19 cellular contexts compared by ENCODE assay signal in the genomic region with DNA sequence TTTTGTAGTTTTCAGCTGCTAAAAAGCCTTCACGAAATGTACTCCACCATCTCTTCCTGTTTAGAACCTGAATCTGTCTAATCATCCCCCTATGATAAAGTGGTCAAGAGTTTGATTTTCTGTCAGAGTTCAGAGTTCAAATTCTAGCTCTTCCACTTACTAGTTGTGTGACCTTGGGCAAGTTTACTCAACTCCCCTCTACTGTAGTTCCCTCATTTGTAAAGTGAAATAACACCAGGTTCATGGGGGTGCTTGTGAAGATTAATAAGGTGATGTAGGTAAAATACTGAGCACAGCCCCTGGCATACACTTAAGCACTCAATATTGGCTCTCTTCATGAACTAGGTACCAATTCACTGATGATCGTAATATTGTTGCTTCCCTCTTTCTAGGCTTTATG.
"Had no signal": no experiment of that assay in that cellular context is flagged by ENCODE, and none has a peak within 500 bp of the region (broad histone marks: within the 10 kb centered on the region; RNA-seq: fewer than 3 reads in every experiment).

No MANE protein-coding gene starts in this region.

- H3K9me3 Mint-ChIP-seq: activated T-helper 2 cell treated with anti-CD3 and anti-CD28 coated beads, Interferon-gamma antibody, Interleukin-2, Interleukin-4, amounts not matched to agents 10 μg/mL and 5 μg/mL and 100 μg/mL, durations not matched to agents 14 hours and 24 hours and 36 hours; central memory CD8-positive, alpha-beta T cell; effector memory CD8-positive, alpha-beta T cell; nephron; T-helper 2 cell treated with Interferon-gamma antibody and Interleukin-4, amounts not matched to agents 5 μg/mL and 100 μg/mL, for 36 hours had no signal

- H3K36me3 ChIP-seq: pancreas had no signal

- H3K27me3 ChIP-seq: left lung, pancreas, upper lobe of right lung had no signal

- H3K4me3 ChIP-seq: lung, pancreas, upper lobe of right lung had no signal

- H3K9me3 ChIP-seq: left lung, pancreas, upper lobe of right lung had no signal

- H3K27ac Mint-ChIP-seq: activated T-helper 2 cell treated with anti-CD3 and anti-CD28 coated beads, Interferon-gamma antibody, Interleukin-2, Interleukin-4, amounts not matched to agents 10 μg/mL and 5 μg/mL and 100 μg/mL, durations not matched to agents 14 hours and 24 hours and 36 hours; nephron; T-helper 2 cell treated with Interferon-gamma antibody and Interleukin-4, amounts not matched to agents 5 μg/mL and 100 μg/mL, for 36 hours had no signal

- ATAC-seq: effector memory CD8-positive, alpha-beta T cell; esophagus mucosa; left lung; stimulated activated naive CD8-positive, alpha-beta T cell treated with anti-CD3 and anti-CD28 coated beads, Interleukin-15, Interleukin-2, amounts not matched to agents 100 U/mL and 50 U/mL, for 24 hours; upper lobe of right lung had no signal

- H3K27me3 Mint-ChIP-seq: central memory CD8-positive, alpha-beta T cell; effector memory CD8-positive, alpha-beta T cell had no signal

- DNase-seq: activated CD4-positive, alpha-beta T cell treated with anti-CD3 and anti-CD28 coated beads, Interleukin-2, amount 50 U/mL, for 48 hours; activated CD4-positive, CD25-positive, alpha-beta regulatory T cell treated with anti-CD3 and anti-CD28 coated beads, Interleukin-2, amount 50 U/mL, for 72 hours; activated naive CD4-positive, alpha-beta T cell; effector memory CD8-positive, alpha-beta T cell; foreskin melanocyte; kidney glomerular epithelial cell; left lung; pancreas; right cardiac atrium; stimulated activated CD4-positive, alpha-beta T cell treated with anti-CD3 and anti-CD28 coated beads, Interleukin-12 subunit alpha, Interleukin-12 subunit beta, amount 100 ng/mL, for 4 hours; stimulated activated CD4-positive, alpha-beta T cell treated with anti-CD3 and anti-CD28 coated beads, Interleukin-4, amount 100 ng/mL, for 4 hours; stimulated activated naive CD8-positive, alpha-beta T cell treated with anti-CD3 and anti-CD28 coated beads, Interleukin-15, Interleukin-2, amounts not matched to agents 100 U/mL and 50 U/mL, for 24 hours; upper lobe of right lung had no signal

- H3K27ac ChIP-seq: pancreas, upper lobe of right lung had no signal

- H3K4me3 Mint-ChIP-seq: nephron had no signal
